22 cellular contexts compared by ENCODE assay signal in the genomic region with DNA sequence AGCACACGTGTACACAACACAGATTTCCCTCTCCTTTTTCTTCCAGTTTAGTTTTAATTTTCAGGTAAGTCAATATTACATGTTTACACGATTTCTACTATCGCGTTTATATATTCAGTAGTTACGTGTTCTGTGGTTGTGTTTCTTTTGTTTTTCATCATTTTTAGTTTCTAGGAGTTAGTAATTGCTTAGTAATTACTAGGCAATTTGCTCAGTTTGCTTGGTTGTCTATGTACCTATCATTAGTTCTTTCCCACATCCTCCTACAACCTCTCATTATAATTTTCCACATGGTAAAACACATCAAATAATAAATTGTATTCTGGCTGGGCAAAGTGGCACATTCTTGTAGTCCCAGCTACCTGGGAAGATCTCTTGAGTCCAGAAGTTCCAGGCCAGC. TPM values are rescaled to one million over a fixed set of nuclear protein-coding genes. Genes with fewer than 3 reads are reported as not detected.
A peak's percentile ranks its signal among the peaks of the same experiment; 100 is the strongest.
DNase-seq lines count a peak whose midpoint lies in the region; ATAC-seq, FAIRE-seq and TF ChIP-seq lines count a peak whose summit lies in the region.
"Had no signal": no experiment of that assay in that cellular context is flagged by ENCODE, and none has a peak within 500 bp of the region (broad histone marks: within the 10 kb centered on the region; RNA-seq: fewer than 3 reads in every experiment).

No MANE protein-coding gene starts in this region.

- CTCF ChIA-PET in HEK293 (lab: Yijun Ruan, JAX), result interaction anchor here (0.7 to 4.3 kb wide), 5 partner anchors 7 to 234 kb away, joined by 3 to 27 read pairs (median 4); no protein-coding TSS in a partner anchor

- H3K36me3 Mint-ChIP-seq in stimulated activated effector memory CD8-positive, alpha-beta T cell treated with anti-CD3 and anti-CD28 coated beads, Interleukin-12 subunit alpha, Interleukin-12 subunit beta, amount 100 ng/mL, for 72 hours, result no peaks in the 10 kb centered on the region
- H3K36me3 Mint-ChIP-seq: CD4-positive, CD25-positive, alpha-beta regulatory T cell had no signal

- no peak overlapping the region for H3K27ac Mint-ChIP-seq in stimulated activated effector memory CD8-positive, alpha-beta T cell treated with anti-CD3 and anti-CD28 coated beads, Interleukin-12 subunit alpha, Interleukin-12 subunit beta, amount 100 ng/mL, for 72 hours
- H3K27ac Mint-ChIP-seq: B cell; CD4-positive, CD25-positive, alpha-beta regulatory T cell; CD8-positive, alpha-beta T cell had no signal

- 87 to 88% methylated on average over 5 of the region's 5 CpGs for WGBS in lower leg skin, 2 donors

- TF ChIP-seq POLR2A in lower leg skin (IDR thresholded peaks at IDR 0.05) (no peak), H54 (IDR thresholded peaks at IDR 0.05; ENCODE audit: low read depth, low read length) (no peak)

- intact Hi-C loops in lower leg skin (cut with DNase I; ENCODE audit: low total_unique reads), result no loop called here

- POLR2A ChIA-PET in HEK293 (lab: Yijun Ruan, JAX), result no interaction called here

- H3K4me3 ChIP-seq in HEK293 (ENCODE audit: low read depth, low read length) (no peak overlapping the region), lower leg skin (ENCODE audit: low read depth, poor library complexity, severe bottlenecking) (no peak overlapping the region)
- H3K4me3 ChIP-seq: BLaER1 had no signal

- ATAC-seq in stimulated activated effector memory CD8-positive, alpha-beta T cell treated with anti-CD3 and anti-CD28 coated beads, Interleukin-12 subunit alpha, Interleukin-12 subunit beta, amount 100 ng/mL, for 72 hours, result peak; percentile 73
- ATAC-seq in GM19035 (IDR thresholded peaks at IDR 0.05; ENCODE audit: unreplicated experiment), result no peak
- ATAC-seq: CD8-positive, alpha-beta T cell had no signal

- TF ChIP-seq CTCF in HEK293 (tag by site-specific recombination; IDR thresholded peaks at IDR 0.05) (no peak), lower leg skin (IDR thresholded peaks at IDR 0.05) (no peak)

- no peaks in the 10 kb centered on the region for H3K4me1 ChIP-seq in HEK293 (ENCODE audit: control insufficient read depth, insufficient read depth, low read length)
- H3K4me1 ChIP-seq: BLaER1, Caco-2 had no signal

- no peaks in the 10 kb centered on the region for H3K36me3 ChIP-seq in HEK293 (ENCODE audit: control insufficient read depth in 2 of 2, insufficient read depth in 1 of 2, low read length in 2 of 2)
- H3K36me3 ChIP-seq: BLaER1 had no signal

- peaks cover 10% of the 10 kb centered on the region for H3K9me3 Mint-ChIP-seq in stimulated activated effector memory CD8-positive, alpha-beta T cell treated with anti-CD3 and anti-CD28 coated beads, Interleukin-12 subunit alpha, Interleukin-12 subunit beta, amount 100 ng/mL, for 72 hours

- H3K4me1 Mint-ChIP-seq in stimulated activated effector memory CD8-positive, alpha-beta T cell treated with anti-CD3 and anti-CD28 coated beads, Interleukin-12 subunit alpha, Interleukin-12 subunit beta, amount 100 ng/mL, for 72 hours, result peaks cover 5% of the 10 kb centered on the region
- H3K4me1 Mint-ChIP-seq: B cell; CD4-positive, CD25-positive, alpha-beta regulatory T cell had no signal

- no peak for FAIRE-seq in H54 (lab: Jason Lieb, UNC)
- FAIRE-seq: GM12891, GM18507 had no signal

- no peak overlapping the region for H3K27ac ChIP-seq in HEK293 (ENCODE audit: extremely low read depth, low read depth, low read length)
- H3K27ac ChIP-seq: BLaER1, C4-2B had no signal

- no peaks in the 10 kb centered on the region for H3K9me3 ChIP-seq in HEK293 (ENCODE audit: control insufficient read depth, insufficient read depth, low read depth, low read length)
- H3K9me3 ChIP-seq: Caco-2 had no signal

- H3K4me3 Mint-ChIP-seq in stimulated activated effector memory CD8-positive, alpha-beta T cell treated with anti-CD3 and anti-CD28 coated beads, Interleukin-12 subunit alpha, Interleukin-12 subunit beta, amount 100 ng/mL, for 72 hours, result no peak overlapping the region
- H3K4me3 Mint-ChIP-seq: B cell; CD4-positive, CD25-positive, alpha-beta regulatory T cell; CD8-positive, alpha-beta T cell had no signal

- DNase-seq in NCI-H1417 treated with DMSO at 0.1 percent for 48 hours (lab: John Stamatoyannopoulos, UW) (peak; percentile 3), NCI-H748 treated with DMSO at 0.1 percent for 48 hours (lab: John Stamatoyannopoulos, UW) (peak; percentile 17), lower leg skin (ENCODE audit: low spot score in 2 of 2) (no peak), H54 (ENCODE audit: insufficient read length, low spot score) (no peak)
- no peak for DNase-seq in stimulated activated effector memory CD8-positive, alpha-beta T cell treated with anti-CD3 and anti-CD28 coated beads, Interleukin-12 subunit alpha, Interleukin-12 subunit beta, amount 100 ng/mL, for 72 hours (ENCODE audit: low spot score in 2 of 2)
- DNase-seq: Caco-2; CD4-positive, CD25-positive, alpha-beta regulatory T cell; CD8-positive, alpha-beta T cell; DMS153; DND-41; GDM1; GOT3; H7; HCEC 1CT had no signal

TF ChIP-seq in HEK293, 187 proteins besides CTCF, POLR2A, EP300 and RAD21:
- TF ChIP-seq SP7 (tag by site-specific recombination; IDR thresholded peaks at IDR 0.05) (peak; percentile 76), ZSCAN16 (tag by site-specific recombination; IDR thresholded peaks at IDR 0.05) (no peak)

RNA-seq across cellular contexts. Expression of gene GUCY2D, which starts 24.6 kb away (rescaled TPM):
- total RNA-seq in lower leg skin, result under 1 TPM in 1 of 4 donors, not detected in 3; 0.13 TPM
- total RNA-seq: A172; B cell; CD4-positive, CD25-positive, alpha-beta regulatory T cell; CD8-positive, alpha-beta T cell; H7 had no signal

RNA-seq across cellular contexts. Expression of gene CNTROB, which starts 45.8 kb away (rescaled TPM):
- total RNA-seq in lower leg skin, result 10 to 100 TPM; 23.4 to 43.1 (median 27.0) TPM

RNA-seq across cellular contexts. Expression of gene TRAPPC1, which starts 46.1 kb away (rescaled TPM):
- total RNA-seq in lower leg skin, result 10 to 100 TPM; 39.8 to 62.5 (median 52.2) TPM

RNA-seq across cellular contexts. Expression of gene KCNAB3, which starts 48.1 kb away (rescaled TPM):
- total RNA-seq in lower leg skin, result under 1 TPM; 0.10 to 0.49 (median 0.24) TPM
- total RNA-seq: H7 had no signal

Comparison
In these comparisons a context has a peak if more than half of its experiments do, and no peak if none do; other contexts are left out.
1. DNase-seq: peak in NCI-H1417 treated with DMSO at 0.1 percent for 48 hours (single experiment) and NCI-H748 treated with DMSO at 0.1 percent for 48 hours (single experiment); none in stimulated activated effector memory CD8-positive, alpha-beta T cell treated with anti-CD3 and anti-CD28 coated beads, Interleukin-12 subunit alpha, Interleukin-12 subunit beta, amount 100 ng/mL, for 72 hours (0 of 2), lower leg skin (0 of 2) and H54 (single experiment).